In genomic region chr17:40113110-40113960, GRCh38 we compare ENCODE assay signal across 1 cellular context.
A peak's percentile ranks its signal among the peaks of the same experiment; 100 is the strongest.
TF ChIP-seq lines count a peak whose summit lies in the region.

No MANE protein-coding gene starts in this region.

TF ChIP-seq in GM23338, 12 proteins besides CTCF, POLR2A, EP300 and RAD21 (continued from another document):
- TF ChIP-seq ZNF462 (CRISPR knock-in tag; IDR thresholded peaks at IDR 0.05) (no peak), REST (IDR thresholded peaks at IDR 0.05; ENCODE audit: unreplicated experiment) (no peak), ZNF331 (CRISPR knock-in tag; IDR thresholded peaks at IDR 0.05; ENCODE audit: low read depth) (no peak), JUNB (IDR thresholded peaks at IDR 0.05; ENCODE audit: unreplicated experiment) (no peak), EZH2phosphoT487 (IDR thresholded peaks at IDR 0.05; ENCODE audit: unreplicated experiment) (no peak), NANOG (IDR thresholded peaks at IDR 0.05; ENCODE audit: borderline replicate concordance) (no peak), POLR2AphosphoS5 (IDR thresholded peaks at IDR 0.05; ENCODE audit: low read depth) (peak; percentile 57; the same call in 1 of the 2 replicates), EZH2 (IDR thresholded peaks at IDR 0.05; ENCODE audit: low read depth, unreplicated experiment) (no peak), ZNF114 (CRISPR knock-in tag; IDR thresholded peaks at IDR 0.05) (no peak), CREB1 (CRISPR knock-in tag; IDR thresholded peaks at IDR 0.05; ENCODE audit: low read depth) (peak; percentile 61), ETS1 (IDR thresholded peaks at IDR 0.05) (no peak)
